ENCODE assay signal across 8 cellular contexts in genomic region chr14:34331728-34332623, GRCh38.
DNase-seq lines count a peak whose midpoint lies in the region; ATAC-seq and TF ChIP-seq lines count a peak whose summit lies in the region.

No MANE protein-coding gene starts in this region.

- H3K9me3 Mint-ChIP-seq in Caco-2 (ENCODE audit: unreplicated experiment) (no peaks in the 10 kb centered on the region), neural progenitor cell (no peaks in the 10 kb centered on the region)

- H3K4me3 Mint-ChIP-seq in Caco-2 (ENCODE audit: unreplicated experiment), result no peak overlapping the region
- H3K4me3 Mint-ChIP-seq in neural progenitor cell, result no peak overlapping the region

- no peak overlapping the region for H3K4me2 ChIP-seq in neural progenitor cell

- H2AFZ ChIP-seq in neural progenitor cell (replicated peaks), result peak overlapping the region; percentile 92

- H3K27ac Mint-ChIP-seq in Caco-2 (ENCODE audit: unreplicated experiment), result no peak overlapping the region
- peak overlapping the region; percentile 48 for H3K27ac Mint-ChIP-seq in neural progenitor cell

- no peaks in the 10 kb centered on the region for H3K27me3 ChIP-seq in Caco-2 (replicated peaks; ENCODE audit: control insufficient read depth, insufficient read depth, low read length)
- no peaks in the 10 kb centered on the region for H3K27me3 ChIP-seq in esophagus (ENCODE audit: control insufficient read depth in 1 of 2, insufficient read depth in 2 of 2, low read length in 2 of 2)
- H3K27me3 ChIP-seq in neural progenitor cell, result no peaks in the 10 kb centered on the region
- no peaks in the 10 kb centered on the region for H3K27me3 ChIP-seq in thymus (ENCODE audit: control insufficient read depth, insufficient read depth)

- no peaks in the 10 kb centered on the region for H3K36me3 Mint-ChIP-seq in Caco-2 (ENCODE audit: insufficient read depth, unreplicated experiment)
- no peaks in the 10 kb centered on the region for H3K36me3 Mint-ChIP-seq in neural progenitor cell

- H3K4me3 ChIP-seq in Caco-2 (ENCODE audit: low read depth, low read length) (no peak overlapping the region), esophagus (ENCODE audit: low read depth in 1 of 2, low read length in 2 of 2) (no peak overlapping the region), neural progenitor cell (no peak overlapping the region), thymus (ENCODE audit: low read length) (no peak overlapping the region)

- ATAC-seq in GM19397 (IDR thresholded peaks at IDR 0.05; ENCODE audit: unreplicated experiment), result peak; percentile 78
- ATAC-seq in HG03460 (IDR thresholded peaks at IDR 0.05; ENCODE audit: unreplicated experiment), result peak; percentile 85

- no peaks in the 10 kb centered on the region for H4K20me1 ChIP-seq in neural progenitor cell (ENCODE audit: low read depth)

- H3K4me1 ChIP-seq in Caco-2 (peaks cover 28% of the 10 kb centered on the region), esophagus (ENCODE audit: control insufficient read depth in 2 of 2, insufficient read depth in 2 of 2, low read length in 1 of 2) (peaks cover 0 to 3% of the 10 kb centered on the region in 2 donors), neural progenitor cell (no peaks in the 10 kb centered on the region), thymus (ENCODE audit: control insufficient read depth, insufficient read depth, low read length) (no peaks in the 10 kb centered on the region)

- WGBS in esophagus, 2 donors, result 32 to 46% methylated on average over 9 of the region's 9 CpGs
- WGBS in thymus, result 65% methylated on average over 9 of the region's 9 CpGs

- H3F3A ChIP-seq in neural progenitor cell (ENCODE audit: low read depth), result no peaks in the 10 kb centered on the region

- H3K27me3 Mint-ChIP-seq in Caco-2 (ENCODE audit: insufficient read depth, unreplicated experiment), result no peaks in the 10 kb centered on the region
- H3K27me3 Mint-ChIP-seq in neural progenitor cell (ENCODE audit: insufficient read depth, low read depth), result peaks cover 3% of the 10 kb centered on the region

- TF ChIP-seq CTCF in Caco-2 (IDR thresholded peaks at IDR 0.05; ENCODE audit: insufficient read depth in 1 of 2, low read depth in 1 of 2, low read length in 1 of 2, severe bottlenecking in 1 of 2, unreplicated experiment in 1 of 2), result peak; percentile 61 to 65
- peak; percentile 85 for TF ChIP-seq CTCF in neural progenitor cell (IDR thresholded peaks at IDR 0.05)

- H3K9me3 ChIP-seq in Caco-2 (no peaks in the 10 kb centered on the region), esophagus (ENCODE audit: control insufficient read depth in 2 of 2, insufficient read depth in 1 of 2, low read depth in 1 of 2, low read length in 1 of 2) (no peaks in the 10 kb centered on the region), neural progenitor cell (ENCODE audit: low read depth) (no peaks in the 10 kb centered on the region), thymus (ENCODE audit: control insufficient read depth) (no peaks in the 10 kb centered on the region)

- POLR2A ChIA-PET in Caco-2 (lab: Charles Lee), result no interaction called here

- peak overlapping the region; percentile 83 to 91 for H3K27ac ChIP-seq in esophagus (ENCODE audit: low read depth in 2 of 2, low read length in 1 of 2)
- no peak overlapping the region for H3K27ac ChIP-seq in neural progenitor cell
- peak overlapping the region; percentile 47 for H3K27ac ChIP-seq in thymus (ENCODE audit: low read depth)

- intact Hi-C loops in Caco-2 (cut with micrococcal nuclease; ENCODE audit: unreplicated experiment), result loop anchor here (1.0 to 10.0 kb wide), 3 partner anchors 35 to 1093 kb away; no protein-coding TSS in a partner anchor

- H3K79me2 ChIP-seq in neural progenitor cell (ENCODE audit: low read depth), result no peaks in the 10 kb centered on the region

- H3K4me1 Mint-ChIP-seq in Caco-2 (ENCODE audit: low read depth, unreplicated experiment), result peaks cover 16% of the 10 kb centered on the region
- peaks cover 10% of the 10 kb centered on the region for H3K4me1 Mint-ChIP-seq in neural progenitor cell

- BruUV-seq in Caco-2 (replicated peaks; lab: Mats Ljungman, UMichigan), result no TSS peak

- DNase-seq in Caco-2 (peak; percentile 73 to 77), NCI-H748 (lab: John Stamatoyannopoulos, UW; ENCODE audit: unreplicated experiment) (peak; percentile 82), neural progenitor cell (ENCODE audit: low spot score) (peak; percentile 72)
- peak; percentile 81 for DNase-seq in activated CD8-positive, alpha-beta memory T cell treated with anti-CD3 and anti-CD28 coated beads for 24 hours

- H3K36me3 ChIP-seq in Caco-2 (ENCODE audit: control insufficient read depth, insufficient read depth, low read length) (no peaks in the 10 kb centered on the region), esophagus (ENCODE audit: control insufficient read depth in 2 of 2, insufficient read depth in 2 of 2, low read length in 1 of 2) (no peaks in the 10 kb centered on the region), neural progenitor cell (no peaks in the 10 kb centered on the region), thymus (ENCODE audit: control insufficient read depth, insufficient read depth) (no peaks in the 10 kb centered on the region)

- CTCF ChIA-PET in Caco-2 (lab: Charles Lee), result interaction anchor here (0.6 to 1.4 kb wide), 8 partner anchors 9 to 166 kb away, joined by 3 to 8 read pairs (median 3); no protein-coding TSS in a partner anchor

- no peak overlapping the region for H3K9ac ChIP-seq in neural progenitor cell
